1 cellular context compared by ENCODE assay signal in genomic region chr3:69360690-69361089, GRCh38.
TF ChIP-seq lines count a peak whose summit lies in the region.

No MANE protein-coding gene starts in this region.

TF ChIP-seq in WTC11, 78 proteins besides CTCF, POLR2A, EP300 and RAD21 (continued from another document):
- TF ChIP-seq, protein P1, sequence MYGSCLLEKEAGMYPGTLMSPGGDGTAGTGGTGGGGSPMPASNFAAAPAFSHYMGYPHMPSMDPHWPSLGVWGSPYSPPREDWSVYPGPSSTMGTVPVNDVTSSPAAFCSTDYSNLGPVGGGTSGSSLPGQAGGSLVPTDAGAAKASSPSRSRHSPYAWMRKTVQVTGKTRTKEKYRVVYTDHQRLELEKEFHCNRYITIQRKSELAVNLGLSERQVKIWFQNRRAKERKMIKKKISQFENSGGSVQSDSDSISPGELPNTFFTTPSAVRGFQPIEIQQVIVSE (CRISPR knock-in tag; IDR thresholded peaks at IDR 0.05; ENCODE audit: borderline replicate concordance) = no peak
